Comparison of ENCODE assay signal across 8 cellular contexts in genomic region chr2:54081574-54081973, GRCh38. TPM values are rescaled to one million over a fixed set of nuclear protein-coding genes. Genes with fewer than 3 reads are reported as not detected.
A peak's percentile ranks its signal among the peaks of the same experiment; 100 is the strongest.
DNase-seq lines count a peak whose midpoint lies in the region; ATAC-seq, FAIRE-seq and TF ChIP-seq lines count a peak whose summit lies in the region.

No MANE protein-coding gene starts in this region.

- H3K4me1 ChIP-seq in GM12878 (ENCODE audit: control insufficient read depth, insufficient read depth, low read length), result peaks cover 8% of the 10 kb centered on the region

- 0 out of 2 replicates have a peak overlapping the region, but pooled peaks have one; percentile 28 for H3K27ac ChIP-seq in GM12878 (ENCODE audit: control insufficient read depth, insufficient read depth)

- H3K4me3 ChIP-seq in GM12878, result no peak overlapping the region

- no peaks in the 10 kb centered on the region for H3K9me3 ChIP-seq in GM12878 (replicated peaks; ENCODE audit: control insufficient read depth, insufficient read depth, low read length)

- SMC1A ChIA-PET in GM12878 (lab: Charles Lee; ENCODE audit: uncharacterized antibody, unreplicated experiment), result interaction anchor here (0.7 to 4.3 kb wide), 7 partner anchors 11 to 79 kb away, joined by 3 to 21 read pairs (median 4); no protein-coding TSS in a partner anchor

- H3K79me2 ChIP-seq in GM12878 (ENCODE audit: control insufficient read depth, insufficient read depth, low read length), result no peaks in the 10 kb centered on the region

- RAD21 ChIA-PET in GM12878 (lab: Charles Lee; ENCODE audit: unreplicated experiment), result interaction anchor here (0.6 to 1.7 kb wide), 5 partner anchors 17 to 500 kb away, joined by 3 to 6 read pairs (median 3); no protein-coding TSS in a partner anchor

- no peaks in the 10 kb centered on the region for H3K36me3 Mint-ChIP-seq in endothelial cell (ENCODE audit: low read depth, unreplicated experiment)

- H3K27me3 ChIP-seq in GM12878 (replicated peaks in 1 of 2; ENCODE audit: control insufficient read depth in 2 of 2, insufficient read depth in 2 of 2, low read length in 1 of 2), result peaks cover 0 to 3% of the 10 kb centered on the region in 2 experiments; a peak in 1 of 4 replicates

- POLR2A ChIA-PET in GM12878 (lab: Charles Lee), result interaction anchor here (0.8 to 1.8 kb wide), 3 partner anchors 112 to 490 kb away, joined by 3 to 4 read pairs (median 4); no protein-coding TSS in a partner anchor

- DNase-seq in GM10266 (ENCODE audit: extremely low spot score), result peak; percentile 73
- peak; percentile 75 for DNase-seq in GM20000 (ENCODE audit: low spot score)
- DNase-seq in GM12878 (ENCODE audit: low read depth, low spot score), result peak; percentile 87
- DNase-seq in OCI-M2 (lab: John Stamatoyannopoulos, UW; ENCODE audit: unreplicated experiment), result no peak
- DNase-seq in iPS-NIHi11 (ENCODE audit: low spot score), result no peak
- no peak for DNase-seq in endothelial cell (ENCODE audit: low spot score)
- no peak for DNase-seq in central memory CD4-positive, alpha-beta T cell

- in situ Hi-C loops in GM12878 (cut with MboI), result no loop called here

- H3K4me2 ChIP-seq in GM12878 (ENCODE audit: control insufficient read depth, insufficient read depth), result peak overlapping the region; percentile 60

- TF ChIP-seq CTCF in GM10266 (IDR thresholded peaks at IDR 0.05; ENCODE audit: control insufficient read depth, insufficient read depth, low read depth, missing control alignments), result no peak
- no peak for TF ChIP-seq CTCF in GM20000 (IDR thresholded peaks at IDR 0.05; ENCODE audit: extremely low read depth, missing control alignments)
- no peak for TF ChIP-seq CTCF in GM12878 (IDR thresholded peaks at IDR 0.05 in 2 of 3, conservative IDR thresholded peaks at IDR 0.05 in 1 of 3; ENCODE audit: control insufficient read depth in 2 of 3, extremely low read depth in 1 of 3, insufficient read depth in 1 of 3, low read depth in 3 of 3, low read length in 3 of 3)
- TF ChIP-seq CTCF in endothelial cell (IDR thresholded peaks at IDR 0.05; ENCODE audit: unreplicated experiment), result no peak

- TF ChIP-seq POLR2A in GM12878 (IDR thresholded peaks at IDR 0.05; ENCODE audit: low read depth, low read length), result no peak

- H2AFZ ChIP-seq in GM12878 (ENCODE audit: control insufficient read depth, low read depth, low read length), result no peak overlapping the region; the same call in 1 of the 2 replicates

- H3K36me3 ChIP-seq in GM12878 (ENCODE audit: control insufficient read depth in 2 of 2, insufficient read depth in 2 of 2, low read length in 1 of 2), result no peaks in the 10 kb centered on the region; a peak in 1 of 4 replicates

- peaks cover 8% of the 10 kb centered on the region for H3K4me1 Mint-ChIP-seq in endothelial cell (ENCODE audit: unreplicated experiment)

- FAIRE-seq in GM12878 (lab: Jason Lieb, UNC), result peak; percentile 98

- no peak overlapping the region for H3K4me3 Mint-ChIP-seq in endothelial cell (ENCODE audit: unreplicated experiment)

- H3K27me3 Mint-ChIP-seq in endothelial cell (ENCODE audit: unreplicated experiment), result no peaks in the 10 kb centered on the region

- no TSS peak for BruUV-seq in GM12878 (replicated peaks; lab: Mats Ljungman, UMichigan)

- 2% methylated on average over 6 of the region's 6 CpGs for WGBS in GM12878 (ENCODE audit: insufficient coverage, insufficient replicate concordance, low lambda C conversion rate, missing lambda C conversion rate)

- peak; percentile 26; the same call in 1 of the 2 replicates for TF ChIP-seq RAD21 in GM12878 (IDR thresholded peaks at IDR 0.05; ENCODE audit: insufficient read depth, low read depth, low read length)

- H3K9me3 Mint-ChIP-seq in endothelial cell (ENCODE audit: unreplicated experiment), result no peaks in the 10 kb centered on the region

- intact Hi-C loops in GM12878 (cut with micrococcal nuclease; ENCODE audit: unreplicated experiment), result loop anchor here (1.0 kb wide), 2 partner anchors 27 to 110 kb away; no protein-coding TSS in a partner anchor

- no peaks in the 10 kb centered on the region for H4K20me1 ChIP-seq in GM12878 (ENCODE audit: control insufficient read depth, insufficient read depth)

- H3K9ac ChIP-seq in GM12878 (ENCODE audit: control insufficient read depth, insufficient read depth, low read length), result no peak overlapping the region

- ATAC-seq in HG03469 (IDR thresholded peaks at IDR 0.05; ENCODE audit: unreplicated experiment) (peak; percentile 91), GM12878 (peak; percentile 95)

- CTCF ChIA-PET in GM12878 (lab: Yijun Ruan, JAX), result interaction anchor here (1.4 to 1.7 kb wide), 3 partner anchors 11 to 28 kb away, joined by 4 to 10 read pairs (median 10); no protein-coding TSS in a partner anchor

- H3K27ac Mint-ChIP-seq in endothelial cell (ENCODE audit: unreplicated experiment), result no peak overlapping the region

- TF ChIP-seq EP300 in GM12878 (IDR thresholded peaks at IDR 0.05; ENCODE audit: borderline replicate concordance in 1 of 2, control insufficient read depth in 1 of 2, low read depth in 2 of 2, low read length in 2 of 2), result peak; percentile 98 to 99

TF ChIP-seq in GM12878, 131 proteins besides CTCF, POLR2A, EP300 and RAD21 (continues in another document):
- peak; percentile 98 for TF ChIP-seq MTA2 (IDR thresholded peaks at IDR 0.05; ENCODE audit: low read depth)
- TF ChIP-seq CREB1 (IDR thresholded peaks at IDR 0.05; ENCODE audit: low read depth), result peak; percentile 93
- peak; percentile 98 for TF ChIP-seq TCF12 (IDR thresholded peaks at IDR 0.05; ENCODE audit: low read depth, low read length)
- TF ChIP-seq MAX (IDR thresholded peaks at IDR 0.05; ENCODE audit: low read depth, low read length), result no peak; the same call in 1 of the 2 replicates
- TF ChIP-seq CHD2 (IDR thresholded peaks at IDR 0.05; ENCODE audit: borderline replicate concordance, low read depth, low read length), result peak; percentile 76
- TF ChIP-seq REST (IDR thresholded peaks at IDR 0.05; ENCODE audit: low read depth, low read length), result 0 out of 2 replicates have a peak, but pooled peaks have one; percentile 35
- TF ChIP-seq MLLT1 (IDR thresholded peaks at IDR 0.05), result peak; percentile 87
- TF ChIP-seq SMAD5 (IDR thresholded peaks at IDR 0.05; ENCODE audit: low read depth), result no peak
- peak; percentile 96 for TF ChIP-seq IKZF1 (conservative IDR thresholded peaks at IDR 0.05)

RNA-seq across cellular contexts. Expression of gene ACYP2, which starts 33.8 kb away (rescaled TPM):
- total RNA-seq in GM12878 (2013; cell fraction: nucleolus; rRNA removed), result 18.2 and 20.2 TPM in 2 replicates
- total RNA-seq in GM12878 (2014; rRNA removed) (4.1 and 4.7 TPM in 2 replicates), GM12878 (2014; rRNA removed; fragmentation: Illumina TruSeq; extraction: Trizol) (4.2 and 4.5 TPM in 2 replicates), GM12878 (2021) (6.2 and 9.0 TPM in 2 replicates), endothelial cell (ENCODE audit: unreplicated experiment) (7.0 TPM)
- polyA plus RNA-seq in GM12878 (2011; ENCODE audit: low read depth), result 4.0 TPM
- polyA plus RNA-seq in GM12878 (2011; rRNA removed) (4.8 and 7.3 TPM in 2 replicates), GM12878 (2014; fragmentation: Illumina TruSeq; extraction: Trizol) (5.5 and 5.9 TPM in 2 replicates), GM12878 (2014; fragmentation: Nextera tagmentation; extraction: Ambion mirVana) (10 to 100 TPM; 11.3 to 11.7 TPM), GM12878 (2014; rRNA removed) (9.0 and 9.1 TPM in 2 replicates), GM12878 (2016; fragmentation: Nextera tagmentation; extraction: Ambion mirVana) (10 to 100 TPM; 15.1 to 16.3 TPM)
- 3.6 and 4.3 TPM in 2 replicates for polyA plus RNA-seq in GM12878 (2011; cell fraction: cytosol; rRNA removed)
- polyA plus RNA-seq in GM12878 (2011; cell fraction: nucleus; rRNA removed), result 2.7 and 2.8 TPM in 2 replicates
- 7.3 and 8.8 TPM in 2 replicates for polyA plus RNA-seq in GM12878 (2012)
- polyA minus RNA-seq in GM12878 (2011; rRNA and poly(A)+ RNA removed), result 1.9 and 2.3 TPM in 2 replicates
- polyA minus RNA-seq in GM12878 (2011; cell fraction: cytosol; rRNA and poly(A)+ RNA removed), result 1.1 and 1.3 TPM in 2 replicates
- 3.4 and 5.4 TPM in 2 replicates for polyA minus RNA-seq in GM12878 (2011; cell fraction: nucleus; rRNA and poly(A)+ RNA removed)

Comparison
In these comparisons a context has a peak if more than half of its experiments do, and no peak if none do; other contexts are left out.
1. DNase-seq: peak in GM10266 (single experiment), GM20000 (single experiment) and GM12878 (single experiment); none in OCI-M2 (single experiment), iPS-NIHi11 (single experiment), endothelial cell (single experiment) and central memory CD4-positive, alpha-beta T cell (single experiment).